Comparison of ENCODE assay signal across 20 cellular contexts in the genomic region with DNA sequence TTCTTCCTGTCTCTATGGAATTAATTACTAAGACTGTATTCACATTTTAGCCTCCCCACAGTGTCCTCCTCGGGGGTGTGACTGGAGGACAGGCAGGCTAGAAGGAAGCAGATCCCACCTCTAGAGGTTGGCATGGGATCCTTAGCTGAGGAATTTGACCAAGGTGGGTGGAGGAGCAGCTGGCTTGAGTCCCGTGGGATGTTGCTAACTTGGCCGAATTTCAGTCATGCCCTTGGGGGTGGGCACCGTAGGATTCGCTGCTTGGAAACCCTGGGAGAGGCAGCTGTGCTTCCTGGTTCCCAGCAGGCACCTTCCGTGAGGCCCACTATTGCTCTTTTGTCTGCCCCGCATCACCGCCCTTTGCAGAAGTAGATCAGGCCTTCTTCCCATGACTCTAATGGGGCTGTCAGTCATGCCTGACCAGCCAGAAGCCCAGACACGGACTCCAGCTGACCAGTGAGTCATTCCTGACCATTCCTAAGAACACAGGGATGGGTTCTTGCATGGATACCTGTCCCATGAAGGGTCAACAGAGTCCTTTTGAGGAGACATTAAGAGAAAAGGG.
"Had no signal": no experiment of that assay in that cellular context is flagged by ENCODE, and none has a peak within 500 bp of the region (broad histone marks: within the 10 kb centered on the region; RNA-seq: fewer than 3 reads in every experiment).

No MANE protein-coding gene starts in this region.

- H3K4me1 Mint-ChIP-seq: activated naive CD4-positive, alpha-beta T cell treated with anti-CD3 and anti-CD28 coated beads, Interleukin-2, amount 10 ng/mL, durations not matched to agents 7 days and 5 days; natural killer cell had no signal

- H3K27me3 ChIP-seq: brain microvascular endothelial cell had no signal

- H3K4me3 ChIP-seq: coronary artery had no signal

- DNase-seq: activated CD4-positive, alpha-beta T cell treated with anti-CD3 and anti-CD28 coated beads for 48 hours; activated CD4-positive, CD25-positive, alpha-beta regulatory T cell; activated CD8-positive, alpha-beta memory T cell treated with anti-CD3 and anti-CD28 coated beads, Interleukin-2, amount 50 U/mL, for 4 hours; activated CD8-positive, alpha-beta T cell treated with anti-CD3 and anti-CD28 coated beads, Interleukin-2, amount 10 ng/mL, durations not matched to agents 7 days and 5 days; activated effector memory CD4-positive, alpha-beta T cell treated with Interleukin-2 at 50 U/mL for 16 hours; activated naive CD4-positive, alpha-beta T cell treated with anti-CD3 and anti-CD28 coated beads, Interleukin-2, amount 10 ng/mL, durations not matched to agents 7 days and 5 days; activated T-cell treated with anti-CD3 and anti-CD28 coated beads, Interleukin-2, amount 50 U/mL, for 4 hours; aorta; brain microvascular endothelial cell; central memory CD4-positive, alpha-beta T cell; glutamatergic neuron; hippocampal formation; natural killer cell; posterior cingulate gyrus; retina; stimulated activated CD4-positive, alpha-beta T cell treated with anti-CD3 and anti-CD28 coated beads, Interleukin-1b, Interleukin-23, amount 100 ng/mL, for 48 hours; stimulated activated CD8-positive, alpha-beta memory T cell treated with anti-CD3 and anti-CD28 coated beads, Interleukin-4, amount 100 ng/mL, for 48 hours; stimulated activated naive CD4-positive, alpha-beta T cell; T1000 had no signal

- H3K27ac Mint-ChIP-seq: activated CD8-positive, alpha-beta T cell treated with anti-CD3 and anti-CD28 coated beads, Interleukin-2, amount 10 ng/mL, durations not matched to agents 7 days and 5 days; activated naive CD4-positive, alpha-beta T cell treated with anti-CD3 and anti-CD28 coated beads, Interleukin-2, amount 10 ng/mL, durations not matched to agents 7 days and 5 days; natural killer cell had no signal

- H3K36me3 Mint-ChIP-seq: activated naive CD4-positive, alpha-beta T cell treated with anti-CD3 and anti-CD28 coated beads, Interleukin-2, amount 10 ng/mL, durations not matched to agents 7 days and 5 days; natural killer cell had no signal

- H3K27ac ChIP-seq: brain microvascular endothelial cell, coronary artery had no signal

- H3K27me3 Mint-ChIP-seq: activated naive CD4-positive, alpha-beta T cell treated with anti-CD3 and anti-CD28 coated beads, Interleukin-2, amount 10 ng/mL, durations not matched to agents 7 days and 5 days had no signal

- H3K36me3 ChIP-seq: brain microvascular endothelial cell had no signal

- H3K4me3 Mint-ChIP-seq: activated CD8-positive, alpha-beta T cell treated with anti-CD3 and anti-CD28 coated beads, Interleukin-2, amount 10 ng/mL, durations not matched to agents 7 days and 5 days; activated naive CD4-positive, alpha-beta T cell treated with anti-CD3 and anti-CD28 coated beads, Interleukin-2, amount 10 ng/mL, durations not matched to agents 7 days and 5 days; activated T-cell treated with anti-CD3 and anti-CD28 coated beads, Interleukin-2, amount 50 U/mL, for 4 hours; natural killer cell had no signal
